In the genomic region with DNA sequence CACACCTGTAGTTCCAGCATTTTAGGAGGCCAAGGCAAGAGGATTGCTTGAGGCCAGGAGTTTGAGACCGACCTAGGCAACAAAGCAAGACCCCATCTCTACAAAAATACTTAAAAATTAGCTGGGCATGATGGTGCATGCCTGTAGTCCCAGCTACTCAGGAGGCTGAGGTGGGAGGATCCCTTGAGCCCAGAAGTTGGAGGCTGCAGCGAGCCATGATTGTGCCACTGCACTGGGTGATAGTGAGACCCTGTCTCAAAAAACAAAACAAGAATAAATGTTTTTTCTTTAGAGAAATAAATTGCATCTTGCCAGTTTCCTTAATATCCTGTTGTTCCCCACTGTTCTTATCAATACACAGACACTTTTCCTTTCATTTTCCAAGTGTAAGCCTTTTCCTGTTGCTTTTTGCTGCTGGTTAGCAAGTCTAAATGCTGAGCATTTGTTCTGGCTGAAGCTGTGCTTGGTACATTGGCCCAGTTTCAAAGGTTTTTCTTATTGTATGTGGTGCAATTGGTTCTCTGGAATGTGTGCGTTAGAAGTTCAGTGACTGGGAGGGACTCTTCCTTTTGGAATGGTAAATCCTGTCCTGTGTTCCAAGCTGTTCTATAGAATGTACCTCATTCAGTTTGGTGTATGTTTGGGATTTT, we compare ENCODE assay signal across 9 cellular contexts.
DNase-seq lines count a peak whose midpoint lies in the region; ATAC-seq and TF ChIP-seq lines count a peak whose summit lies in the region.
"Had no signal": no experiment of that assay in that cellular context is flagged by ENCODE, and none has a peak within 500 bp of the region (broad histone marks: within the 10 kb centered on the region; RNA-seq: fewer than 3 reads in every experiment).

No MANE protein-coding gene starts in this region.

- H3K27ac ChIP-seq in IMR-90 (ENCODE audit: insufficient read depth, low read length) (peak overlapping the region; percentile 43; the same call in 1 of the 2 replicates), liver (ENCODE audit: low read depth in 1 of 2, low read length in 2 of 2) (peak overlapping the region; percentile 37 to 47)
- H3K27ac ChIP-seq in CD4-positive, alpha-beta T cell (ENCODE audit: low read depth, low read length) = no peak overlapping the region

- POLR2A ChIA-PET in IMR-90 (lab: Charles Lee; ENCODE audit: unreplicated experiment) = no interaction called here
- POLR2A ChIA-PET in CD4-positive, alpha-beta T cell (lab: Charles Lee) = interaction anchor here (0.8 kb wide), 1 partner anchor 14 kb away, joined by 4 read pairs; no protein-coding TSS in a partner anchor

- H4K20me1 ChIP-seq in IMR-90 (ENCODE audit: insufficient read depth, low read length) = peaks cover 39% of the 10 kb centered on the region

- H2AK5ac ChIP-seq in IMR-90 (ENCODE audit: low read depth, low read length) = peak overlapping the region; percentile 13; the same call in 1 of the 2 replicates

- in situ Hi-C loops in IMR-90 (cut with MboI; ENCODE audit: low sequenced_read_pairs) = no loop called here

- ATAC-seq in IMR-90 (ENCODE audit: low read depth) (peak; percentile 46), HG02870 (IDR thresholded peaks at IDR 0.05; ENCODE audit: unreplicated experiment) (no peak)
- no peak for ATAC-seq in CD4-positive, alpha-beta T cell (ENCODE audit: poor library complexity)

- no TSS peak for BruUV-seq in IMR-90 (replicated peaks; lab: Mats Ljungman, UMichigan)

- H3K36me3 ChIP-seq in IMR-90 (ENCODE audit: control insufficient read depth, insufficient read depth, low read length) (no peaks in the 10 kb centered on the region; the same call in 1 of the 2 replicates), liver (ENCODE audit: control insufficient read depth in 4 of 4, insufficient read depth in 3 of 4, low read depth in 1 of 4, low read length in 3 of 4) (no peaks in the 10 kb centered on the region)

- no peak for TF ChIP-seq CTCF in IMR-90 (conservative IDR thresholded peaks at IDR 0.05; ENCODE audit: low read depth, low read length)
- TF ChIP-seq CTCF in liver (IDR thresholded peaks at IDR 0.05; ENCODE audit: low read depth, low read length, missing input control) = no peak
- TF ChIP-seq CTCF in CD4-positive, alpha-beta T cell (IDR thresholded peaks at IDR 0.05) = no peak

- H3K14ac ChIP-seq in IMR-90 (replicated peaks; ENCODE audit: low read depth, low read length) = no peak overlapping the region

- H2AFZ ChIP-seq in IMR-90 (replicated peaks; ENCODE audit: low read length, poor library complexity) = no peak overlapping the region

- no peaks in the 10 kb centered on the region for H3K9me3 Mint-ChIP-seq in CD4-positive, alpha-beta T cell
- H3K9me3 Mint-ChIP-seq: activated T-helper 1 cell treated with anti-CD3 and anti-CD28 coated beads, Interleukin-12 subunit alpha, Interleukin-12 subunit beta, Interleukin-2, Interleukin-4 antibody, amounts not matched to agents 30 ng/mL and 10 ng/mL and 1 ng/mL, durations not matched to agents 14 hours and 24 hours and 36 hours had no signal

- peak overlapping the region; percentile 35 for H2BK5ac ChIP-seq in IMR-90 (ENCODE audit: low read depth, low read length, poor library complexity, severe bottlenecking)

- WGBS in IMR-90 (ENCODE audit: extremely low coverage in 2 of 2, insufficient read length in 1 of 2), 2 experiments = 20% methylated on average over 1 of the region's 3 CpGs; no CpG with 5 or more reads in 1 of the 2 experiments
- WGBS in liver = 55% methylated on average over 3 of the region's 3 CpGs

- H2BK20ac ChIP-seq in IMR-90 (ENCODE audit: low read depth, low read length) = no peak overlapping the region

- no peak overlapping the region for H2BK15ac ChIP-seq in IMR-90 (ENCODE audit: low read depth, low read length)

- no peak overlapping the region for H3K4ac ChIP-seq in IMR-90 (ENCODE audit: low read depth, low read length)

- no peak overlapping the region for H2AK9ac ChIP-seq in IMR-90 (replicated peaks; ENCODE audit: low read depth, low read length, poor library complexity)

- H3K56ac ChIP-seq in IMR-90 (ENCODE audit: extremely low read depth, insufficient read depth, low read length) = no peak overlapping the region

- H2BK120ac ChIP-seq in IMR-90 (ENCODE audit: low read depth, low read length) = no peak overlapping the region

- no peak overlapping the region for H4K91ac ChIP-seq in IMR-90 (ENCODE audit: insufficient read depth, low read depth, low read length)

- H3K27me3 ChIP-seq in IMR-90 (ENCODE audit: control insufficient read depth, insufficient read depth, low read length) (no peaks in the 10 kb centered on the region), liver (ENCODE audit: control insufficient read depth in 4 of 4, insufficient read depth in 4 of 4, low read length in 3 of 4) (no peaks in the 10 kb centered on the region)
- H3K27me3 ChIP-seq in CD4-positive, alpha-beta T cell (ENCODE audit: control insufficient read depth, insufficient read depth, low read length) = no peaks in the 10 kb centered on the region

- H3K4me1 ChIP-seq in IMR-90 (ENCODE audit: control insufficient read depth, insufficient read depth, low read length) = peaks cover 26% of the 10 kb centered on the region
- peaks cover 8 to 63% (median 36%) of the 10 kb centered on the region in 4 donors for H3K4me1 ChIP-seq in liver (ENCODE audit: control insufficient read depth in 4 of 4, insufficient read depth in 4 of 4, low read length in 3 of 4)

- no peaks in the 10 kb centered on the region for H3K27me3 Mint-ChIP-seq in CD4-positive, alpha-beta T cell

- H3K4me1 Mint-ChIP-seq in CD4-positive, alpha-beta T cell (ENCODE audit: low read depth) = peaks cover 47% of the 10 kb centered on the region

- 0 out of 2 replicates have a peak overlapping the region, but pooled peaks have one; percentile 38 for H3K18ac ChIP-seq in IMR-90 (ENCODE audit: low read depth, low read length)

- H3K23ac ChIP-seq in IMR-90 (ENCODE audit: low read depth, low read length) = no peak overlapping the region

- H3K9me3 ChIP-seq in IMR-90 (ENCODE audit: control insufficient read depth, insufficient read depth, low read length) (no peaks in the 10 kb centered on the region), liver (ENCODE audit: control insufficient read depth in 4 of 4, low read length in 3 of 4) (no peaks in the 10 kb centered on the region)
- no peaks in the 10 kb centered on the region for H3K9me3 ChIP-seq in CD4-positive, alpha-beta T cell (ENCODE audit: control insufficient read depth, low read length)

- peak; percentile 83 for DNase-seq in IMR-90
- DNase-seq in dermis microvascular lymphatic vessel endothelial cell (ENCODE audit: low read depth in 2 of 2) = peak; percentile 31 to 90
- DNase-seq in superior temporal gyrus (ENCODE audit: extremely low spot score) = peak; percentile 81
- no peak for DNase-seq in stimulated activated CD4-positive, alpha-beta T cell treated with anti-CD3 and anti-CD28 coated beads, Interleukin-2, amount 100 ng/mL, for 24 hours
- no peak for DNase-seq in effector CD8-positive, alpha-beta T cell (lab: John Stamatoyannopoulos, UW)
- DNase-seq in CD4-positive, alpha-beta T cell = no peak

- no peak overlapping the region for H4K5ac ChIP-seq in IMR-90 (ENCODE audit: low read depth, low read length)

- peak overlapping the region; percentile 70 for H3K4me2 ChIP-seq in IMR-90 (ENCODE audit: low read depth, low read length)

- H3K4me3 Mint-ChIP-seq in CD4-positive, alpha-beta T cell = no peak overlapping the region
- H3K4me3 Mint-ChIP-seq: activated T-helper 1 cell treated with anti-CD3 and anti-CD28 coated beads, Interleukin-12 subunit alpha, Interleukin-12 subunit beta, Interleukin-2, Interleukin-4 antibody, amounts not matched to agents 30 ng/mL and 10 ng/mL and 1 ng/mL, durations not matched to agents 14 hours and 24 hours and 36 hours had no signal

- dilution Hi-C loops in IMR-90 (cut with HindIII; ENCODE audit: low sequenced_read_pairs, unreplicated experiment) = no loop called here

- peaks cover 41 to 82% of the 10 kb centered on the region in 2 experiments for H3K79me1 ChIP-seq in IMR-90 (ENCODE audit: low read depth in 1 of 2, low read length in 2 of 2)

- peaks cover 12% of the 10 kb centered on the region; the same call in 1 of the 2 replicates for H3K9me1 ChIP-seq in IMR-90 (ENCODE audit: insufficient read depth, low read length)

- CTCF ChIA-PET in IMR-90 (lab: Yijun Ruan, JAX) = no interaction called here
- CTCF ChIA-PET in CD4-positive, alpha-beta T cell (lab: Charles Lee) = interaction anchor here (1.4 kb wide), 1 partner anchor 18 kb away, joined by 5 read pairs; no protein-coding TSS in a partner anchor

- intact Hi-C loops in IMR-90 (cut with micrococcal nuclease) = no loop called here
- intact Hi-C loops in CD4-positive, alpha-beta T cell (cut with DNase I, micrococcal nuclease) = no loop called here

- H3K4me3 ChIP-seq in IMR-90 (ENCODE audit: insufficient read depth, low read depth, low read length) = no peak overlapping the region
- H3K4me3 ChIP-seq in liver (ENCODE audit: low read depth in 1 of 3, low read length in 3 of 3) = no peak overlapping the region

- H3K36me3 Mint-ChIP-seq in CD4-positive, alpha-beta T cell (ENCODE audit: low read depth) = no peaks in the 10 kb centered on the region

- no peak overlapping the region for H4K8ac ChIP-seq in IMR-90 (ENCODE audit: low read depth in 2 of 2, low read length in 2 of 2)

- H3K9ac ChIP-seq in IMR-90 (ENCODE audit: low read depth, low read length) = no peak overlapping the region
- no peak overlapping the region for H3K9ac ChIP-seq in liver (ENCODE audit: low read depth in 1 of 2, low read length in 2 of 2)

- no peak for TF ChIP-seq POLR2A in IMR-90 (IDR thresholded peaks at IDR 0.05; ENCODE audit: low read depth, low read length)

- TF ChIP-seq RAD21 in IMR-90 (IDR thresholded peaks at IDR 0.05; ENCODE audit: low read length) = no peak
- peak; percentile 28 to 53 for TF ChIP-seq RAD21 in liver (IDR thresholded peaks at IDR 0.05)

- H3K27ac Mint-ChIP-seq in CD4-positive, alpha-beta T cell = no peak overlapping the region
- H3K27ac Mint-ChIP-seq: activated T-helper 1 cell treated with anti-CD3 and anti-CD28 coated beads, Interleukin-12 subunit alpha, Interleukin-12 subunit beta, Interleukin-2, Interleukin-4 antibody, amounts not matched to agents 30 ng/mL and 10 ng/mL and 1 ng/mL, durations not matched to agents 14 hours and 24 hours and 36 hours had no signal

TF ChIP-seq in IMR-90, 13 proteins besides CTCF, POLR2A, EP300 and RAD21:
- TF ChIP-seq CEBPB (IDR thresholded peaks at IDR 0.05; ENCODE audit: low read depth, low read length) (peak; percentile 77), BHLHE40 (IDR thresholded peaks at IDR 0.05; ENCODE audit: low read depth, low read length) (no peak)
TF ChIP-seq in IMR-90: peak in this region for 1.

TF ChIP-seq in liver, 16 proteins besides CTCF, POLR2A, EP300 and RAD21 (continues in another document):
- TF ChIP-seq, protein P1, sequence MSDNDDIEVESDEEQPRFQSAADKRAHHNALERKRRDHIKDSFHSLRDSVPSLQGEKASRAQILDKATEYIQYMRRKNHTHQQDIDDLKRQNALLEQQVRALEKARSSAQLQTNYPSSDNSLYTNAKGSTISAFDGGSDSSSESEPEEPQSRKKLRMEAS (IDR thresholded peaks at IDR 0.05) = peak; percentile 18
- TF ChIP-seq SP1 (IDR thresholded peaks at IDR 0.05) (peak; percentile 31), GABPA (IDR thresholded peaks at IDR 0.05 in 1 of 2, conservative IDR thresholded peaks at IDR 0.05 in 1 of 2) (no peak)

Comparison
In these comparisons a context has a peak if more than half of its experiments do, and no peak if none do; other contexts are left out.
1. DNase-seq: peak in IMR-90 (single experiment), dermis microvascular lymphatic vessel endothelial cell (2 of 2) and superior temporal gyrus (single experiment); none in stimulated activated CD4-positive, alpha-beta T cell treated with anti-CD3 and anti-CD28 coated beads, Interleukin-2, amount 100 ng/mL, for 24 hours (0 of 2), effector CD8-positive, alpha-beta T cell (single experiment) and CD4-positive, alpha-beta T cell (0 of 10).